Comparison of ENCODE assay signal across 8 cellular contexts in the genomic region with DNA sequence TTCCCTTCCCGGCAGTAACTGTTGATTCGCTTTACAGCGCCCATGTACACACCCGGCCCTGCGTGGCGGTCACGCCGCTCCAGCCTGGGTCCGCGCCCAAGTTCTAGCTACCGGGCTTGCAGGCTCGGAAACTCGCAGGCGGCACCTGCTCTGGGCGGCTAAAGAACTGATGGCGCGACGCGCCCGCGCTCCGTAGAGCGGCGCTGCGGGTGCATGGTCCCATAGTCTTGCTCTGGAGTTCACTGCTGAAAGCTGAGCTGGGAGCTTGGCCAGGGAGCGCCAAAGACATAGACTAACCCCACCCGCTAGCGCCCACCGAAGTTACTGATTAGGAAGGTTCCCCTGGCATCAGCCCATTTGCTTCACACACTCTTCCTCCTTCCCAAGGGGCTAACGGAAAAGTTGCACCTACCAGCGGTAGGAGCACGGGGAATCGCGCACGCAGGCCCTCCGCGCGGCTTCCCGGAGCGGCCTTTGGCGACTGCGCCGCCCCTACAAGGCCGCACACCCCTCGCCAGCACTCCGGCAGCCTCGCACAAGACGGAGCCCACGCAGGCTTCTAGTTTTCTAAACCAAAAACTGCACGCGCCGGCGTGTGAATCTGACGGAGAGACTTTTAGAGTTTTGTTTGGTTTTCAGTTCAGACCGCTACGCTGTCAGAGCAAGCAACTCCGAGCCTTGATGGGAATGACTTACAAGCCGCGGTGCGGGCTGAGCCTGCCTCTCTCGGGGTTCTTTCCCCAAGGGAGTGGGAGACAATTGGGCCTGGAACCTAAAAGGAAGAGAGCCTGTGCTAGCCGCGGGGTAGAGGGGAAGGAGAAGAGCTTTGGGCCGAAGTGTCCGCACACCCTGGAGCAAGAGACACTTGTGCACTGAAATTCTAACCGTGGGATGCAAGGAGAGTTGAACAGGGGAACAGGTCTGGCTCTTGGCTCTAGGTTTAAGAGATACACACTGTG. TPM values are rescaled to one million over a fixed set of nuclear protein-coding genes. Genes with fewer than 3 reads are reported as not detected.
DNase-seq lines count a peak whose midpoint lies in the region; TF ChIP-seq lines count a peak whose summit lies in the region.

No MANE protein-coding gene starts in this region.

- no peaks in the 10 kb centered on the region for H3K9me3 Mint-ChIP-seq in activated T-helper 1 cell treated with anti-CD3 and anti-CD28 coated beads, Interleukin-12 subunit alpha, Interleukin-12 subunit beta, Interleukin-2, Interleukin-4 antibody, amounts not matched to agents 30 ng/mL and 10 ng/mL and 1 ng/mL, durations not matched to agents 14 hours and 24 hours and 36 hours

- H3K27me3 ChIP-seq in cardiac muscle cell (peaks cover 92% of the 10 kb centered on the region), osteoblast (ENCODE audit: insufficient read depth, low read length) (peaks cover 74% of the 10 kb centered on the region)

- H3K4me1 ChIP-seq in cardiac muscle cell (ENCODE audit: low read depth) (peaks cover 17% of the 10 kb centered on the region), osteoblast (ENCODE audit: insufficient read depth, low read length) (peaks cover 15% of the 10 kb centered on the region)

- DNase-seq in 8988T (peak; percentile 93), GM12864 (ENCODE audit: low read depth) (no peak), NCI-H1436 treated with DMSO at 0.1 percent for 48 hours (lab: John Stamatoyannopoulos, UW) (peak; percentile 43), cardiac muscle cell (ENCODE audit: low read depth in 1 of 2, low spot score in 1 of 2) (peak; percentile 32 to 76), osteoblast (ENCODE audit: insufficient read length, low spot score, missing footprints) (peak; percentile 91), COLO829 (ENCODE audit: low spot score) (no peak)
- DNase-seq in activated T-helper 1 cell treated with anti-CD3 and anti-CD28 coated beads, Interleukin-12 subunit alpha, Interleukin-12 subunit beta, Interleukin-2, Interleukin-4 antibody, amounts not matched to agents 30 ng/mL and 10 ng/mL and 1 ng/mL, durations not matched to agents 14 hours and 24 hours and 36 hours (ENCODE audit: low spot score) = no peak
- no peak for DNase-seq in stimulated activated CD4-positive, alpha-beta T cell treated with anti-CD3 and anti-CD28 coated beads, Interleukin-4, amount 100 ng/mL, for 1 hour

- no peaks in the 10 kb centered on the region for H3K79me2 ChIP-seq in osteoblast (ENCODE audit: insufficient read depth, low read length)

- peak overlapping the region; percentile 79 for H2AFZ ChIP-seq in osteoblast (ENCODE audit: low read length)

- TF ChIP-seq CTCF in GM12864 (IDR thresholded peaks at IDR 0.05; ENCODE audit: low read depth, low read length, missing control alignments) (no peak), cardiac muscle cell (IDR thresholded peaks at IDR 0.05; ENCODE audit: low read depth, low read length) (no peak), osteoblast (IDR thresholded peaks at IDR 0.05; ENCODE audit: extremely low read depth, low read depth, low read length) (no peak)

- peaks cover 17% of the 10 kb centered on the region for H3K4me1 Mint-ChIP-seq in activated T-helper 1 cell treated with anti-CD3 and anti-CD28 coated beads, Interleukin-12 subunit alpha, Interleukin-12 subunit beta, Interleukin-2, Interleukin-4 antibody, amounts not matched to agents 30 ng/mL and 10 ng/mL and 1 ng/mL, durations not matched to agents 14 hours and 24 hours and 36 hours (ENCODE audit: low read depth)

- H3K27me3 Mint-ChIP-seq in activated T-helper 1 cell treated with anti-CD3 and anti-CD28 coated beads, Interleukin-12 subunit alpha, Interleukin-12 subunit beta, Interleukin-2, Interleukin-4 antibody, amounts not matched to agents 30 ng/mL and 10 ng/mL and 1 ng/mL, durations not matched to agents 14 hours and 24 hours and 36 hours (ENCODE audit: insufficient read depth) = peaks cover 82% of the 10 kb centered on the region

- intact Hi-C loops in activated T-helper 1 cell treated with anti-CD3 and anti-CD28 coated beads, Interleukin-12 subunit alpha, Interleukin-12 subunit beta, Interleukin-2, Interleukin-4 antibody, amounts not matched to agents 30 ng/mL and 10 ng/mL and 1 ng/mL, durations not matched to agents 14 hours and 24 hours and 36 hours (cut with micrococcal nuclease) = loop anchor here (1.0 to 5.0 kb wide), 5 partner anchors 8 to 1614 kb away; no protein-coding TSS in a partner anchor

- H3K4me3 ChIP-seq in GM12864 (ENCODE audit: low read depth, low read length) = peak overlapping the region; percentile 5; the same call in 1 of the 2 replicates
- peak overlapping the region; percentile 55 for H3K4me3 ChIP-seq in cardiac muscle cell
- peak overlapping the region; percentile 71 for H3K4me3 ChIP-seq in osteoblast (ENCODE audit: insufficient read depth, low read length)

- peaks cover 3% of the 10 kb centered on the region for H3K36me3 Mint-ChIP-seq in activated T-helper 1 cell treated with anti-CD3 and anti-CD28 coated beads, Interleukin-12 subunit alpha, Interleukin-12 subunit beta, Interleukin-2, Interleukin-4 antibody, amounts not matched to agents 30 ng/mL and 10 ng/mL and 1 ng/mL, durations not matched to agents 14 hours and 24 hours and 36 hours (ENCODE audit: low read depth)

- H3K36me3 ChIP-seq in cardiac muscle cell (no peaks in the 10 kb centered on the region), osteoblast (ENCODE audit: insufficient read depth, low read length) (no peaks in the 10 kb centered on the region)

- H3K27ac Mint-ChIP-seq in activated T-helper 1 cell treated with anti-CD3 and anti-CD28 coated beads, Interleukin-12 subunit alpha, Interleukin-12 subunit beta, Interleukin-2, Interleukin-4 antibody, amounts not matched to agents 30 ng/mL and 10 ng/mL and 1 ng/mL, durations not matched to agents 14 hours and 24 hours and 36 hours = peak overlapping the region; percentile 87

- peak overlapping the region; percentile 84 for H3K4me2 ChIP-seq in osteoblast (ENCODE audit: insufficient read depth, low read length)

- no peaks in the 10 kb centered on the region for H4K20me1 ChIP-seq in osteoblast (ENCODE audit: insufficient read depth, low read length)

- peak overlapping the region; percentile 84 for H3K4me3 Mint-ChIP-seq in activated T-helper 1 cell treated with anti-CD3 and anti-CD28 coated beads, Interleukin-12 subunit alpha, Interleukin-12 subunit beta, Interleukin-2, Interleukin-4 antibody, amounts not matched to agents 30 ng/mL and 10 ng/mL and 1 ng/mL, durations not matched to agents 14 hours and 24 hours and 36 hours

- H3K9me3 ChIP-seq in cardiac muscle cell (ENCODE audit: low read depth) (no peaks in the 10 kb centered on the region), osteoblast (ENCODE audit: low read depth, low read length) (no peaks in the 10 kb centered on the region)

- H3K27ac ChIP-seq in cardiac muscle cell (no peak overlapping the region), osteoblast (ENCODE audit: low read depth, low read length) (no peak overlapping the region)

RNA-seq across cellular contexts. Expression of gene POU3F2, which starts 1.0 kb away (rescaled TPM):
- total RNA-seq in activated T-helper 1 cell treated with anti-CD3 and anti-CD28 coated beads, Interleukin-12 subunit alpha, Interleukin-12 subunit beta, Interleukin-2, Interleukin-4 antibody, amounts not matched to agents 30 ng/mL and 10 ng/mL and 1 ng/mL, durations not matched to agents 14 hours and 24 hours and 36 hours = not detected in 2 replicates
- 0.48 and 1.3 TPM in 2 replicates for total RNA-seq in cardiac muscle cell
- 0.12 and 0.32 TPM in 2 replicates for polyA plus RNA-seq in cardiac muscle cell
- under 0.01 TPM in 1 of 2 replicates, not detected in the other for total RNA-seq in osteoblast

Comparison
In these comparisons a context has a peak if more than half of its experiments do, and no peak if none do; other contexts are left out.
1. DNase-seq: peak in 8988T (single experiment), NCI-H1436 treated with DMSO at 0.1 percent for 48 hours (single experiment), cardiac muscle cell (2 of 2) and osteoblast (single experiment); none in GM12864 (single experiment), activated T-helper 1 cell treated with anti-CD3 and anti-CD28 coated beads, Interleukin-12 subunit alpha, Interleukin-12 subunit beta, Interleukin-2, Interleukin-4 antibody, amounts not matched to agents 30 ng/mL and 10 ng/mL and 1 ng/mL, durations not matched to agents 14 hours and 24 hours and 36 hours (single experiment), COLO829 (single experiment) and stimulated activated CD4-positive, alpha-beta T cell treated with anti-CD3 and anti-CD28 coated beads, Interleukin-4, amount 100 ng/mL, for 1 hour (single experiment).
2. H3K4me3 ChIP-seq: peak in every context shown above with its lines; median percentile 71 in osteoblast; 55 in cardiac muscle cell; 5 in GM12864.